Comparison of ENCODE assay signal across 1 cellular context in the genomic region with DNA sequence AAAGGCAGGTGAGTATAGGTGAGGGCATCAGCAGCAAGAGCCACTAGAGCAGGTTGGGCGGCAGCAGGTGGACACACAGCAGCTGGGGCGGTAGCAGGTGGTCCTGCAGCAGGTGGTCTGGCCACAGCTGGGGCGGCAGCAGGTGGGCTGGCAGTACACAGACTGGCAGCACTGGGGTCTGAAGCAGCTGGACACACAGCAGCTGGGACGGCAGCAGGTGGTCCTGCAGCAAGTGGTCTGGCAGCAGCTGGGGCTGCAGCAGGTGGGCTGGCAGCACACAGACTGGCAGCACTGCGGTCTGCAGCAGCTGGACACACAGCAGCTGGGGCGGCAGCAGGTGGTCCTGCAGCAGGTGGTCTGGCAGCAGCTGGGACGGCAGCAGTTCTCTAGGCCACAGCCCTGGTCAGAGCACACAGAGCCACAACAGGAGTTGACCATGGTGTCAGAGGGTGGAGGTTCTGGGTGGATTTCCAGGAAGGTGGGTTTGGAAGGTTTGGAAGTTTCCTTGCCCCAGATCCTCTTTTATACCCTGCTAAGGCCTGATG.
TF ChIP-seq lines count a peak whose summit lies in the region.

A gene (minus strand): TSS at position 495 of the 545 bp plus-strand sequence. CDS start 57 bp downstream, at position 438.

TF ChIP-seq in H1, 55 proteins besides CTCF, POLR2A, EP300 and RAD21:
- TF ChIP-seq PHF8 (conservative IDR thresholded peaks at IDR 0.05; ENCODE audit: low read depth, low read length) (no peak), KDM1A (IDR thresholded peaks at IDR 0.05; ENCODE audit: borderline replicate concordance, low read length) (no peak), GABPA (IDR thresholded peaks at IDR 0.05; ENCODE audit: borderline replicate concordance, insufficient read depth, low read length) (no peak), EZH2 (IDR thresholded peaks at IDR 0.05; ENCODE audit: low read depth, low read length, severe bottlenecking) (no peak), RFX5 (IDR thresholded peaks at IDR 0.05; ENCODE audit: borderline replicate concordance, low read depth, low read length) (no peak), SP2 (IDR thresholded peaks at IDR 0.05; ENCODE audit: low read length) (no peak), RBBP5 (IDR thresholded peaks at IDR 0.05; ENCODE audit: borderline replicate concordance, low read depth, low read length) (no peak), POLR2AphosphoS5 (IDR thresholded peaks at IDR 0.05; ENCODE audit: low read depth, low read length) (no peak), TAF7 (optimal IDR thresholded peaks at IDR 0.05; ENCODE audit: borderline replicate concordance, low read depth, low read length) (no peak), FOSL1 (IDR thresholded peaks at IDR 0.05; ENCODE audit: insufficient read depth, low read depth, low read length) (no peak), CHD1 (IDR thresholded peaks at IDR 0.05; ENCODE audit: low read depth, low read length) (no peak)
- TF ChIP-seq, protein P1, sequence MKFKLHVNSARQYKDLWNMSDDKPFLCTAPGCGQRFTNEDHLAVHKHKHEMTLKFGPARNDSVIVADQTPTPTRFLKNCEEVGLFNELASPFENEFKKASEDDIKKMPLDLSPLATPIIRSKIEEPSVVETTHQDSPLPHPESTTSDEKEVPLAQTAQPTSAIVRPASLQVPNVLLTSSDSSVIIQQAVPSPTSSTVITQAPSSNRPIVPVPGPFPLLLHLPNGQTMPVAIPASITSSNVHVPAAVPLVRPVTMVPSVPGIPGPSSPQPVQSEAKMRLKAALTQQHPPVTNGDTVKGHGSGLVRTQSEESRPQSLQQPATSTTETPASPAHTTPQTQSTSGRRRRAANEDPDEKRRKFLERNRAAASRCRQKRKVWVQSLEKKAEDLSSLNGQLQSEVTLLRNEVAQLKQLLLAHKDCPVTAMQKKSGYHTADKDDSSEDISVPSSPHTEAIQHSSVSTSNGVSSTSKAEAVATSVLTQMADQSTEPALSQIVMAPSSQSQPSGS (IDR thresholded peaks at IDR 0.05; ENCODE audit: low read length), result no peak
